ENCODE assay signal across 10 cellular contexts in the genomic region with DNA sequence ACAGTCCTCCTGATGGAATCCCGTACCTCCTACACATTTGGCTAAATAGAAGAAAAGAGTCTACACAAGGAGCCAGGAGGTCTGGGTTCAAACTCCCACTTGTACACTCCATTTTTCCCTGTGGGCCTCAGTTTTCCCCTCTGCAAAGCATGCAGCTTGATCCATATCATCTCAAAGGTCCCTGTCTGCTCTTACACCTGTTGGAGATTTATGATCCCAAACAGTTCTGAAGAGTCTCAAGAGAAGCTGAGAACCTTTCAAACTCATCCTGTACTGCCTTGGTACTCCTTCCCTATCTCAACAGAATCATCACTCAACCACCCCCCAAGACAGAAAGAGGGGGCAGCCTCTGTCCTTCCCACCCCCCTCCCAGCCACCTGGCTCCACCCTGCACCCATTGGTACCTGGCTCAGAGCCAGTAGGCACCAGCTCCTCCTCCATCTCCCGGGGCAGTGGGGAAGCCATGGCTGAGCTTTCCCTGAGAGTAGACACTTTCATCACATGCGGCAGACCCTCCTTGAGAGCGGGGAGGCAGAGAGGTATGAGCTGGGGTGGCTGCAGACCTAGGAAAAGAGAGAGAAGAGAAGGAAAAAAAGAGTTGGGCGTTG. TPM values are rescaled to one million over a fixed set of nuclear protein-coding genes. Genes with fewer than 3 reads are reported as not detected.
DNase-seq lines count a peak whose midpoint lies in the region; ATAC-seq and TF ChIP-seq lines count a peak whose summit lies in the region.
"Had no signal": no experiment of that assay in that cellular context is flagged by ENCODE, and none has a peak within 500 bp of the region (broad histone marks: within the 10 kb centered on the region; RNA-seq: fewer than 3 reads in every experiment).

No MANE protein-coding gene starts in this region.

- H4K12ac ChIP-seq in trophoblast cell (ENCODE audit: low read depth, low read length), result peak overlapping the region; percentile 45

- H3K27me3 ChIP-seq in CD8-positive, alpha-beta T cell (ENCODE audit: insufficient read depth, low read length), result no peaks in the 10 kb centered on the region
- H3K27me3 ChIP-seq in Panc1 (ENCODE audit: control insufficient read depth, insufficient read depth, low read length) (no peaks in the 10 kb centered on the region), esophagus muscularis mucosa (no peaks in the 10 kb centered on the region), trophoblast cell (ENCODE audit: insufficient read depth, low read length) (no peaks in the 10 kb centered on the region)

- H3K79me2 ChIP-seq in trophoblast cell (ENCODE audit: control insufficient read depth, insufficient read depth, low read length, poor library complexity), result peaks cover 23% of the 10 kb centered on the region

- no peak overlapping the region for H3K4me3 ChIP-seq in CD8-positive, alpha-beta T cell (ENCODE audit: low read depth, low read length)
- H3K4me3 ChIP-seq in Panc1 (ENCODE audit: low read depth in 2 of 2, low read length in 2 of 2), result peak overlapping the region; percentile 71 to 77; a peak in 3 of 4 replicates
- H3K4me3 ChIP-seq in esophagus muscularis mucosa, result peak overlapping the region; percentile 79 to 91 (median 89)
- no peak overlapping the region for H3K4me3 ChIP-seq in trophoblast cell (ENCODE audit: low read depth, low read length)

- no peak overlapping the region for H3K27ac ChIP-seq in CD8-positive, alpha-beta T cell (ENCODE audit: low read depth, low read length)
- H3K27ac ChIP-seq in Panc1 (ENCODE audit: low read length), result peak overlapping the region; percentile 25
- peak overlapping the region; percentile 94 to 98 (median 98) for H3K27ac ChIP-seq in esophagus muscularis mucosa (replicated peaks in 1 of 4)
- peak overlapping the region; percentile 88 for H3K27ac ChIP-seq in trophoblast cell (ENCODE audit: low read depth, low read length)

- TF ChIP-seq POLR2A in esophagus muscularis mucosa (IDR thresholded peaks at IDR 0.05; ENCODE audit: low read depth), result no peak

- H3K27ac Mint-ChIP-seq in CD8-positive, alpha-beta T cell, result peak overlapping the region; percentile 79
- no peak overlapping the region for H3K27ac Mint-ChIP-seq in activated T-cell treated with anti-CD3 and anti-CD28 coated beads, Interleukin-2, amount 50 U/mL, for 24 hours

- no peaks in the 10 kb centered on the region for H3K9me3 Mint-ChIP-seq in CD8-positive, alpha-beta T cell
- no peaks in the 10 kb centered on the region for H3K9me3 Mint-ChIP-seq in activated T-cell treated with anti-CD3 and anti-CD28 coated beads, Interleukin-2, amount 50 U/mL, for 24 hours
- H3K9me3 Mint-ChIP-seq: dendritic cell treated with granulocyte-macrophage colony-stimulating factor and Interleukin-4, amounts not matched to agents 40 ng/mL and 50 ng/mL, for 4 days; T-cell had no signal

- H3K36me3 ChIP-seq in CD8-positive, alpha-beta T cell (ENCODE audit: insufficient read depth, low read length), result peaks cover under 1% of the 10 kb centered on the region
- H3K36me3 ChIP-seq in Panc1 (ENCODE audit: control insufficient read depth, insufficient read depth, low read length) (no peaks in the 10 kb centered on the region), esophagus muscularis mucosa (peaks cover 21 to 51% (median 43%) of the 10 kb centered on the region in 4 donors), trophoblast cell (ENCODE audit: control insufficient read depth in 1 of 2, insufficient read depth in 2 of 2, low read length in 2 of 2) (peaks cover 37 to 43% of the 10 kb centered on the region in 2 experiments)

- CTCF ChIA-PET in CD8-positive, alpha-beta T cell (lab: Charles Lee), result interaction anchor here (0.8 to 1.4 kb wide), 2 partner anchors 19 to 28 kb away, joined by 3 read pairs; no protein-coding TSS in a partner anchor
- CTCF ChIA-PET in Panc1 (lab: Charles Lee), result no interaction called here

- peaks cover 28% of the 10 kb centered on the region for H3K79me1 ChIP-seq in trophoblast cell (ENCODE audit: low read length)

- H2BK120ac ChIP-seq in trophoblast cell (ENCODE audit: insufficient read depth, low read length, poor library complexity), result peak overlapping the region; percentile 57

- peak overlapping the region; percentile 80 for H4K91ac ChIP-seq in trophoblast cell (ENCODE audit: low read depth, low read length)

- no peak for TF ChIP-seq EP300 in esophagus muscularis mucosa (IDR thresholded peaks at IDR 0.05)

- peak overlapping the region; percentile 2 for H3K9ac ChIP-seq in trophoblast cell (ENCODE audit: low read length)

- ATAC-seq in CD8-positive, alpha-beta T cell, result no peak
- no peak for ATAC-seq in Panc1
- ATAC-seq: T-cell had no signal

- WGBS in esophagus muscularis mucosa, result 38% methylated on average over 5 of the region's 5 CpGs
- no CpG with 5 or more reads among the region's 5 CpGs for WGBS in trophoblast cell (ENCODE audit: extremely low coverage, insufficient coverage, insufficient read length)

- peak overlapping the region; percentile 68 for H2BK5ac ChIP-seq in trophoblast cell (ENCODE audit: low read depth, low read length, poor library complexity)

- no TSS peak for BruUV-seq in Panc1 (replicated peaks; lab: Mats Ljungman, UMichigan)

- peak overlapping the region; percentile 54 for H3K14ac ChIP-seq in trophoblast cell (ENCODE audit: low read length)

- no peak overlapping the region for H3K4me3 Mint-ChIP-seq in CD8-positive, alpha-beta T cell
- no peak overlapping the region for H3K4me3 Mint-ChIP-seq in activated T-cell treated with anti-CD3 and anti-CD28 coated beads, Interleukin-2, amount 50 U/mL, for 24 hours
- H3K4me3 Mint-ChIP-seq: dendritic cell treated with granulocyte-macrophage colony-stimulating factor and Interleukin-4, amounts not matched to agents 40 ng/mL and 50 ng/mL, for 4 days had no signal

- H4K8ac ChIP-seq in trophoblast cell (ENCODE audit: low read depth, low read length), result peak overlapping the region; percentile 25

- peak overlapping the region; percentile 54 for H2BK12ac ChIP-seq in trophoblast cell (ENCODE audit: low read length)

- H3K36me3 Mint-ChIP-seq in CD8-positive, alpha-beta T cell, result peaks cover 26% of the 10 kb centered on the region
- H3K36me3 Mint-ChIP-seq in activated T-cell treated with anti-CD3 and anti-CD28 coated beads, Interleukin-2, amount 50 U/mL, for 24 hours (ENCODE audit: low read depth), result peaks cover 30% of the 10 kb centered on the region

- DNase-seq in CD8-positive, alpha-beta T cell, result no peak
- DNase-seq in Panc1 (ENCODE audit: low read depth, low spot score) (no peak), esophagus muscularis mucosa (ENCODE audit: extremely low spot score) (no peak), trophoblast cell (no peak), AG08396 (ENCODE audit: low spot score) (no peak), activated gamma-delta T cell (lab: John Stamatoyannopoulos, UW) (no peak), NCI-H1694 (lab: John Stamatoyannopoulos, UW) (no peak)
- no peak for DNase-seq in activated T-cell treated with anti-CD3 and anti-CD28 coated beads, Interleukin-2, amount 50 U/mL, for 24 hours
- DNase-seq: T-cell had no signal

- no peak overlapping the region for H3K23ac ChIP-seq in trophoblast cell (ENCODE audit: low read length)

- no peaks in the 10 kb centered on the region for H3K27me3 Mint-ChIP-seq in CD8-positive, alpha-beta T cell (ENCODE audit: low read depth)
- H3K27me3 Mint-ChIP-seq in activated T-cell treated with anti-CD3 and anti-CD28 coated beads, Interleukin-2, amount 50 U/mL, for 24 hours, result no peaks in the 10 kb centered on the region
- H3K27me3 Mint-ChIP-seq: T-cell had no signal

- H3K4me1 Mint-ChIP-seq in CD8-positive, alpha-beta T cell (ENCODE audit: low read depth), result peaks cover 31% of the 10 kb centered on the region
- peaks cover 43% of the 10 kb centered on the region for H3K4me1 Mint-ChIP-seq in activated T-cell treated with anti-CD3 and anti-CD28 coated beads, Interleukin-2, amount 50 U/mL, for 24 hours (ENCODE audit: low read depth)

- no peak for TF ChIP-seq CTCF in CD8-positive, alpha-beta T cell (IDR thresholded peaks at IDR 0.05)
- TF ChIP-seq CTCF in Panc1 (IDR thresholded peaks at IDR 0.05), result no peak
- TF ChIP-seq CTCF in esophagus muscularis mucosa (IDR thresholded peaks at IDR 0.05), result no peak

- POLR2A ChIA-PET in CD8-positive, alpha-beta T cell (lab: Charles Lee), result no interaction called here
- POLR2A ChIA-PET in Panc1 (lab: Charles Lee), result interaction anchor here (0.7 kb wide), 1 partner anchor 8 kb away, joined by 3 read pairs; no protein-coding TSS in a partner anchor

- H2AFZ ChIP-seq in trophoblast cell (ENCODE audit: insufficient read depth, low read length, poor library complexity), result no peak overlapping the region

- no peaks in the 10 kb centered on the region for H3K9me3 ChIP-seq in CD8-positive, alpha-beta T cell (ENCODE audit: low read length)
- H3K9me3 ChIP-seq in Panc1 (ENCODE audit: control insufficient read depth, insufficient read depth, low read depth, low read length) (no peaks in the 10 kb centered on the region), esophagus muscularis mucosa (no peaks in the 10 kb centered on the region), trophoblast cell (ENCODE audit: insufficient read depth, low read depth, low read length) (no peaks in the 10 kb centered on the region)

- H3K18ac ChIP-seq in trophoblast cell (ENCODE audit: low read length), result peak overlapping the region; percentile 85

- H3K4me1 ChIP-seq in CD8-positive, alpha-beta T cell (ENCODE audit: insufficient read depth, low read length), result peaks cover 28% of the 10 kb centered on the region
- H3K4me1 ChIP-seq in Panc1 (ENCODE audit: control insufficient read depth, insufficient read depth, low read length), result peaks cover 39% of the 10 kb centered on the region
- peaks cover 57 to 89% (median 86%) of the 10 kb centered on the region in 4 donors for H3K4me1 ChIP-seq in esophagus muscularis mucosa
- H3K4me1 ChIP-seq in trophoblast cell (ENCODE audit: control insufficient read depth in 1 of 2, insufficient read depth in 2 of 2, low read length in 2 of 2), result peaks cover 30 to 48% of the 10 kb centered on the region in 2 experiments

- peak overlapping the region; percentile 31 for H2AK5ac ChIP-seq in trophoblast cell (ENCODE audit: low read length)

- intact Hi-C loops in CD8-positive, alpha-beta T cell (cut with DNase I, micrococcal nuclease), result loop anchor here (5.0 to 10.0 kb wide), 3 partner anchors 106 to 1823 kb away; a partner anchor contains a TSS
- intact Hi-C loops in Panc1 (cut with micrococcal nuclease; ENCODE audit: unreplicated experiment), result no loop called here
- intact Hi-C loops in esophagus muscularis mucosa (cut with DNase I), result loop anchor here (10.0 kb wide), 1 partner anchor 343 kb away; a partner anchor contains a TSS

- peak overlapping the region; percentile 90 for H3K4me2 ChIP-seq in trophoblast cell (ENCODE audit: low read length)

- in situ Hi-C loops in Panc1 (cut with HindIII; ENCODE audit: low pct_unique_long_range_greater_than_20kb, low sequenced_read_pairs), result no loop called here

- peak overlapping the region; percentile 91 for H3K4ac ChIP-seq in trophoblast cell (ENCODE audit: low read depth, low read length)

RNA-seq across cellular contexts. Expression of a gene that starts 3.3 kb away (rescaled TPM):
- total RNA-seq in CD8-positive, alpha-beta T cell, result 10 to 100 TPM; 13.5 to 14.0 TPM
- total RNA-seq in Panc1 (2021; ENCODE audit: unreplicated experiment), result 94.6 TPM
- polyA plus RNA-seq in Panc1 (2012; ENCODE audit: insufficient read length), result 78.0 TPM
- 100 to 1,000 TPM in 3 of 4 donors, 10 to 100 TPM in 1; 93.9 to 215 (median 124) TPM for total RNA-seq in esophagus muscularis mucosa
- 264 and 289 TPM in 2 replicates for polyA plus RNA-seq in trophoblast cell (2013)

RNA-seq across cellular contexts. Expression of a gene that starts 14.2 kb away (rescaled TPM):
- total RNA-seq in CD8-positive, alpha-beta T cell, result 10 to 100 TPM; 34.3 to 36.3 TPM
- total RNA-seq in Panc1 (2021; ENCODE audit: unreplicated experiment) (173 TPM), esophagus muscularis mucosa (100 to 1,000 TPM in 1 of 4 donors, 10 to 100 TPM in 3; 74.6 to 101 (median 88.1) TPM)
- polyA plus RNA-seq in Panc1 (2012; ENCODE audit: insufficient read length), result 153 TPM
- polyA plus RNA-seq in trophoblast cell (2013), result 113 and 120 TPM in 2 replicates

RNA-seq across cellular contexts. Expression of a gene that starts 16.7 kb away (rescaled TPM):
- total RNA-seq in CD8-positive, alpha-beta T cell, result not detected
- not detected for total RNA-seq in Panc1 (2021; ENCODE audit: unreplicated experiment)
- polyA plus RNA-seq in Panc1 (2012; ENCODE audit: insufficient read length), result not detected
- not detected for total RNA-seq in esophagus muscularis mucosa
- 0.07 and 0.11 TPM in 2 replicates for polyA plus RNA-seq in trophoblast cell (2013)
- total RNA-seq: T-cell had no signal

RNA-seq across cellular contexts. Expression of a gene that starts 59.5 kb away (rescaled TPM):
- not detected for total RNA-seq in CD8-positive, alpha-beta T cell
- total RNA-seq in Panc1 (2021; ENCODE audit: unreplicated experiment) (not detected), esophagus muscularis mucosa (not detected)
- not detected for polyA plus RNA-seq in Panc1 (2012; ENCODE audit: insufficient read length)
- polyA plus RNA-seq in trophoblast cell (2013), result not detected in 2 replicates
- total RNA-seq: T-cell had no signal

Comparison
In these comparisons a context has a peak if more than half of its experiments do, and no peak if none do; other contexts are left out.
1. H3K4me3 ChIP-seq: peak in Panc1 (2 of 2) and esophagus muscularis mucosa (4 of 4); none in CD8-positive, alpha-beta T cell (single experiment) and trophoblast cell (single experiment).